In genomic region chr16:84088695-84089395, GRCh38 we compare ENCODE assay signal across 8 cellular contexts. TPM values are rescaled to one million over a fixed set of nuclear protein-coding genes. Genes with fewer than 3 reads are reported as not detected.
A peak's percentile ranks its signal among the peaks of the same experiment; 100 is the strongest.
DNase-seq lines count a peak whose midpoint lies in the region; ATAC-seq, FAIRE-seq and TF ChIP-seq lines count a peak whose summit lies in the region.
"Had no signal": no experiment of that assay in that cellular context is flagged by ENCODE, and none has a peak within 500 bp of the region (broad histone marks: within the 10 kb centered on the region; RNA-seq: fewer than 3 reads in every experiment).

No MANE protein-coding gene starts in this region.

- peaks cover 0 to 3% of the 10 kb centered on the region in 2 experiments; a peak in 2 of 5 replicates for H3K4me1 ChIP-seq in K562 (replicated peaks in 1 of 2; ENCODE audit: control insufficient read depth in 2 of 2, insufficient read depth in 2 of 2, low read length in 2 of 2)

- H4K20me1 ChIP-seq in K562 (replicated peaks; ENCODE audit: control insufficient read depth, insufficient read depth, low read length), result no peaks in the 10 kb centered on the region

- DNase-seq in T follicular helper cell (ENCODE audit: low read depth) (peak; percentile 19), K562 (ENCODE audit: extremely low read depth in 1 of 4, low spot score in 3 of 4) (no peak), GM03348 (ENCODE audit: low spot score) (no peak), NCI-H2081 treated with DMSO at 0.1 percent for 48 hours (lab: John Stamatoyannopoulos, UW) (no peak)
- DNase-seq in stimulated activated CD4-positive, alpha-beta T cell treated with anti-CD3 and anti-CD28 coated beads, Interleukin-1b, Interleukin-23, amount 100 ng/mL, for 4 hours (ENCODE audit: low read depth in 2 of 2), result peak; percentile 12 to 22

- H3K4me2 ChIP-seq in K562 (ENCODE audit: insufficient read depth, low read length), result no peak overlapping the region

- H3K9ac ChIP-seq in K562 (ENCODE audit: insufficient read depth in 1 of 2, low read depth in 2 of 2, low read length in 2 of 2), result no peak overlapping the region

- no peak for TF ChIP-seq EP300 in K562 (IDR thresholded peaks at IDR 0.05; ENCODE audit: low read length)

- TF ChIP-seq POLR2A in K562 (conservative IDR thresholded peaks at IDR 0.05), result no peak

- no peak overlapping the region for H3K4me3 ChIP-seq in K562

- 0 out of 6 replicates have a peak, but pooled peaks of 2 of the 3 experiments have one; percentile 9 to 34 for TF ChIP-seq CTCF in K562 (IDR thresholded peaks at IDR 0.05 in 2 of 3, conservative IDR thresholded peaks at IDR 0.05 in 1 of 3; ENCODE audit: insufficient read depth in 2 of 3, low read depth in 1 of 3, low read length in 3 of 3)

- H2AFZ ChIP-seq in K562 (ENCODE audit: low read depth, low read length), result no peak overlapping the region

- peaks cover 92% of the 10 kb centered on the region for H3K36me3 ChIP-seq in K562 (ENCODE audit: control insufficient read depth, insufficient read depth, low read length)

- intact Hi-C loops in K562 (cut with micrococcal nuclease), result loop anchor here (10.0 kb wide), 1 partner anchor 396 kb away; no protein-coding TSS in a partner anchor

- FAIRE-seq in K562 (lab: Jason Lieb, UNC), result no peak

- in situ Hi-C loops in K562 (cut with MboI), result no loop called here

- CTCF ChIA-PET in K562 (lab: Yijun Ruan, JAX; ENCODE audit: low intra/inter-chr PET ratio), result interaction anchor here (0.8 to 1.0 kb wide), 3 partner anchors 56 to 396 kb away, joined by 3 read pairs; partner anchors contain the start of genes DNAAF1 and HSDL1

- POLR2A ChIA-PET in K562 (lab: Yijun Ruan, JAX), result interaction anchor here (0.9 to 1.7 kb wide), 3 partner anchors 17 to 405 kb away, joined by 3 to 6 read pairs (median 4); no protein-coding TSS in a partner anchor

- ATAC-seq in GM19035 (IDR thresholded peaks at IDR 0.05; ENCODE audit: unreplicated experiment), result peak; percentile 56
- ATAC-seq in HG02981 (IDR thresholded peaks at IDR 0.05; ENCODE audit: unreplicated experiment), result peak; percentile 80
- ATAC-seq in K562, result peak; percentile 35; the same call in 2 of the 3 replicates

- H3K27ac ChIP-seq in K562 (ENCODE audit: extremely low read depth, low read depth, low read length), result no peak overlapping the region

- no peaks in the 10 kb centered on the region for H3K9me3 ChIP-seq in K562 (replicated peaks; ENCODE audit: control insufficient read depth, insufficient read depth, low read depth, low read length)

- 87% methylated on average over 15 of the region's 15 CpGs for WGBS in K562 (ENCODE audit: insufficient coverage, low coverage, missing lambda C conversion rate)

- peak in 1 of 2 experiments; percentile 24; a peak in 1 of 4 replicates for TF ChIP-seq RAD21 in K562 (CRISPR knock-in tag; conservative IDR thresholded peaks at IDR 0.05 in 1 of 2, IDR thresholded peaks at IDR 0.05 in 1 of 2)

- no TSS peak for BruUV-seq in K562 (replicated peaks; lab: Mats Ljungman, UMichigan)

- no peaks in the 10 kb centered on the region for H3K79me2 ChIP-seq in K562 (ENCODE audit: control insufficient read depth, insufficient read depth, low read length)

- H3K27me3 ChIP-seq in K562 (ENCODE audit: control insufficient read depth in 2 of 2, insufficient read depth in 2 of 2, low read length in 2 of 2), result no peaks in the 10 kb centered on the region

- no peaks in the 10 kb centered on the region for H3K9me1 ChIP-seq in K562 (ENCODE audit: control insufficient read depth, insufficient read depth, low read length)

TF ChIP-seq in K562, 482 proteins besides CTCF, POLR2A, EP300 and RAD21 (continues in another document):
- no peak for TF ChIP-seq CBX2 (IDR thresholded peaks at IDR 0.05; ENCODE audit: insufficient read depth, low read length, poor library complexity, severe bottlenecking)
- TF ChIP-seq MAFG (tag; conservative IDR thresholded peaks at IDR 0.05), result no peak
- TF ChIP-seq ZC3H11A (IDR thresholded peaks at IDR 0.05; ENCODE audit: low read depth, low read length), result no peak
- no peak for TF ChIP-seq ZSCAN29 (IDR thresholded peaks at IDR 0.05)
- no peak for TF ChIP-seq ZNF766 (CRISPR knock-in tag; conservative IDR thresholded peaks at IDR 0.05)
- TF ChIP-seq THRAP3 (IDR thresholded peaks at IDR 0.05; ENCODE audit: borderline replicate concordance), result no peak

RNA-seq across cellular contexts. Expression of gene MBTPS1, which starts 27.9 kb away (rescaled TPM):
- 203 and 232 TPM in 2 replicates for total RNA-seq in K562 (2011; cell fraction: chromatin; rRNA removed; ENCODE audit: low replicate concordance)
- 178 and 187 TPM in 2 replicates for total RNA-seq in K562 (2011; cell fraction: nucleolus; rRNA removed)
- total RNA-seq in K562 (2011; cell fraction: nucleoplasm; rRNA removed), result 182 and 207 TPM in 2 replicates
- 43.8 and 50.9 TPM in 2 replicates for total RNA-seq in K562 (2014; rRNA removed)
- total RNA-seq in K562 (2014; rRNA removed; fragmentation: Illumina TruSeq; extraction: Trizol), result 31.7 and 32.0 TPM in 2 replicates
- total RNA-seq in K562 (2015; rRNA removed; fragmentation: Illumina TruSeq; extraction: Trizol), result 35.7 and 40.3 TPM in 2 replicates
- 46.6 and 53.9 TPM in 2 replicates for total RNA-seq in K562 (2021)
- 47.5 and 57.6 TPM in 2 replicates for polyA plus RNA-seq in K562 (2011; rRNA removed)
- 34.2 and 40.0 TPM in 2 replicates for polyA plus RNA-seq in K562 (2011; cell fraction: cytosol; rRNA removed)
- 123 and 127 TPM in 2 replicates for polyA plus RNA-seq in K562 (2011; cell fraction: nucleus; rRNA removed)
- 53.2 and 68.8 TPM in 2 replicates for polyA plus RNA-seq in K562 (2012)
- polyA plus RNA-seq in K562 (2014; fragmentation: Illumina TruSeq; extraction: Trizol), result 47.5 and 50.6 TPM in 2 replicates
- polyA plus RNA-seq in K562 (2014; fragmentation: Nextera tagmentation; extraction: Ambion mirVana), result 1 to 10 TPM; 2.8 to 4.3 TPM
- polyA plus RNA-seq in K562 (2014; rRNA removed), result 47.3 and 52.6 TPM in 2 replicates
- 74.1 and 90.4 TPM in 2 replicates for polyA minus RNA-seq in K562 (2011; rRNA and poly(A)+ RNA removed)
- polyA minus RNA-seq in K562 (2011; cell fraction: cytosol; rRNA and poly(A)+ RNA removed), result 38.7 and 55.3 TPM in 2 replicates
- polyA minus RNA-seq in K562 (2011; cell fraction: nucleus; rRNA and poly(A)+ RNA removed), result 101 and 126 TPM in 2 replicates

RNA-seq across cellular contexts. Expression of gene SLC38A8, which starts 46.2 kb away (rescaled TPM):
- total RNA-seq in K562 (2011; cell fraction: chromatin; rRNA removed; ENCODE audit: low replicate concordance), result not detected in 2 replicates
- total RNA-seq in K562 (2011; cell fraction: nucleolus; rRNA removed), result not detected in 2 replicates
- not detected in 2 replicates for total RNA-seq in K562 (2011; cell fraction: nucleoplasm; rRNA removed)
- not detected in 2 replicates for total RNA-seq in K562 (2014; rRNA removed)
- total RNA-seq in K562 (2014; rRNA removed; fragmentation: Illumina TruSeq; extraction: Trizol), result not detected in 2 replicates
- not detected in 2 replicates for total RNA-seq in K562 (2015; rRNA removed; fragmentation: Illumina TruSeq; extraction: Trizol)
- total RNA-seq in K562 (2021), result not detected in 2 replicates
- polyA plus RNA-seq in K562 (2011; rRNA removed), result not detected in 2 replicates
- not detected in 2 replicates for polyA plus RNA-seq in K562 (2011; cell fraction: cytosol; rRNA removed)
- polyA plus RNA-seq in K562 (2011; cell fraction: nucleus; rRNA removed), result not detected in 2 replicates
- polyA plus RNA-seq in K562 (2012), result not detected in 2 replicates
- not detected in 2 replicates for polyA plus RNA-seq in K562 (2014; fragmentation: Illumina TruSeq; extraction: Trizol)
- not detected for polyA plus RNA-seq in K562 (2014; fragmentation: Nextera tagmentation; extraction: Ambion mirVana)
- polyA plus RNA-seq in K562 (2014; rRNA removed), result 0.28 TPM in 1 of 2 replicates, not detected in the other
- not detected in 2 replicates for polyA minus RNA-seq in K562 (2011; rRNA and poly(A)+ RNA removed)
- not detected in 2 replicates for polyA minus RNA-seq in K562 (2011; cell fraction: cytosol; rRNA and poly(A)+ RNA removed)
- polyA minus RNA-seq in K562 (2011; cell fraction: nucleus; rRNA and poly(A)+ RNA removed), result not detected in 2 replicates
- total RNA-seq: neural crest cell had no signal

RNA-seq across cellular contexts. Expression of gene HSDL1, which starts 56.1 kb away (rescaled TPM):
- total RNA-seq in K562 (2011; cell fraction: chromatin; rRNA removed; ENCODE audit: low replicate concordance), result 41.6 and 67.8 TPM in 2 replicates
- total RNA-seq in K562 (2011; cell fraction: nucleolus; rRNA removed), result 17.2 and 22.9 TPM in 2 replicates
- 32.9 and 33.4 TPM in 2 replicates for total RNA-seq in K562 (2011; cell fraction: nucleoplasm; rRNA removed)
- total RNA-seq in K562 (2014; rRNA removed) (19.7 and 20.5 TPM in 2 replicates), K562 (2014; rRNA removed; fragmentation: Illumina TruSeq; extraction: Trizol) (31.5 and 36.4 TPM in 2 replicates), K562 (2015; rRNA removed; fragmentation: Illumina TruSeq; extraction: Trizol) (38.6 and 39.9 TPM in 2 replicates), K562 (2021) (26.4 and 27.7 TPM in 2 replicates)
- polyA plus RNA-seq in K562 (2011; rRNA removed) (41.2 and 45.7 TPM in 2 replicates), K562 (2014; fragmentation: Illumina TruSeq; extraction: Trizol) (24.1 and 26.9 TPM in 2 replicates), K562 (2014; fragmentation: Nextera tagmentation; extraction: Ambion mirVana) (10 to 100 TPM; 14.8 to 16.3 TPM), K562 (2014; rRNA removed) (25.8 and 31.0 TPM in 2 replicates)
- polyA plus RNA-seq in K562 (2011; cell fraction: cytosol; rRNA removed), result 14.2 and 29.2 TPM in 2 replicates
- 21.6 and 41.6 TPM in 2 replicates for polyA plus RNA-seq in K562 (2011; cell fraction: nucleus; rRNA removed)
- polyA plus RNA-seq in K562 (2012), result 30.0 and 50.6 TPM in 2 replicates
- polyA minus RNA-seq in K562 (2011; rRNA and poly(A)+ RNA removed), result 44.1 and 45.6 TPM in 2 replicates
- 13.4 and 18.9 TPM in 2 replicates for polyA minus RNA-seq in K562 (2011; cell fraction: cytosol; rRNA and poly(A)+ RNA removed)
- polyA minus RNA-seq in K562 (2011; cell fraction: nucleus; rRNA and poly(A)+ RNA removed), result 8.1 and 13.8 TPM in 2 replicates

RNA-seq across cellular contexts. Expression of gene DNAAF1, which starts 56.3 kb away (rescaled TPM):
- not detected in 2 replicates for total RNA-seq in K562 (2011; cell fraction: chromatin; rRNA removed; ENCODE audit: low replicate concordance)
- not detected in 2 replicates for total RNA-seq in K562 (2011; cell fraction: nucleolus; rRNA removed)
- total RNA-seq in K562 (2011; cell fraction: nucleoplasm; rRNA removed), result not detected in 2 replicates
- not detected in 2 replicates for total RNA-seq in K562 (2014; rRNA removed)
- not detected in 2 replicates for total RNA-seq in K562 (2014; rRNA removed; fragmentation: Illumina TruSeq; extraction: Trizol)
- total RNA-seq in K562 (2015; rRNA removed; fragmentation: Illumina TruSeq; extraction: Trizol), result not detected in 2 replicates
- not detected in 2 replicates for total RNA-seq in K562 (2021)
- not detected in 2 replicates for polyA plus RNA-seq in K562 (2011; rRNA removed)
- 0.03 TPM in 1 of 2 replicates, not detected in the other for polyA plus RNA-seq in K562 (2011; cell fraction: cytosol; rRNA removed)
- 0.04 and 0.20 TPM in 2 replicates for polyA plus RNA-seq in K562 (2011; cell fraction: nucleus; rRNA removed)
- polyA plus RNA-seq in K562 (2012), result 0.14 and 0.18 TPM in 2 replicates
- polyA plus RNA-seq in K562 (2014; fragmentation: Illumina TruSeq; extraction: Trizol), result not detected in 2 replicates
- not detected for polyA plus RNA-seq in K562 (2014; fragmentation: Nextera tagmentation; extraction: Ambion mirVana)
- 0.01 and 0.23 TPM in 2 replicates for polyA plus RNA-seq in K562 (2014; rRNA removed)
- not detected in 2 replicates for polyA minus RNA-seq in K562 (2011; rRNA and poly(A)+ RNA removed)
- not detected in 2 replicates for polyA minus RNA-seq in K562 (2011; cell fraction: cytosol; rRNA and poly(A)+ RNA removed)
- not detected in 2 replicates for polyA minus RNA-seq in K562 (2011; cell fraction: nucleus; rRNA and poly(A)+ RNA removed)

Comparison
In these comparisons a context has a peak if more than half of its experiments do, and no peak if none do; other contexts are left out.
1. DNase-seq: peak in T follicular helper cell (single experiment) and stimulated activated CD4-positive, alpha-beta T cell treated with anti-CD3 and anti-CD28 coated beads, Interleukin-1b, Interleukin-23, amount 100 ng/mL, for 4 hours (2 of 2); none in K562 (0 of 4), GM03348 (single experiment) and NCI-H2081 treated with DMSO at 0.1 percent for 48 hours (single experiment).
2. Peak in every context shown above with its lines, with median percentiles within 50 percentile points of each other: ATAC-seq.